20 cellular contexts compared by ENCODE assay signal in the genomic region with DNA sequence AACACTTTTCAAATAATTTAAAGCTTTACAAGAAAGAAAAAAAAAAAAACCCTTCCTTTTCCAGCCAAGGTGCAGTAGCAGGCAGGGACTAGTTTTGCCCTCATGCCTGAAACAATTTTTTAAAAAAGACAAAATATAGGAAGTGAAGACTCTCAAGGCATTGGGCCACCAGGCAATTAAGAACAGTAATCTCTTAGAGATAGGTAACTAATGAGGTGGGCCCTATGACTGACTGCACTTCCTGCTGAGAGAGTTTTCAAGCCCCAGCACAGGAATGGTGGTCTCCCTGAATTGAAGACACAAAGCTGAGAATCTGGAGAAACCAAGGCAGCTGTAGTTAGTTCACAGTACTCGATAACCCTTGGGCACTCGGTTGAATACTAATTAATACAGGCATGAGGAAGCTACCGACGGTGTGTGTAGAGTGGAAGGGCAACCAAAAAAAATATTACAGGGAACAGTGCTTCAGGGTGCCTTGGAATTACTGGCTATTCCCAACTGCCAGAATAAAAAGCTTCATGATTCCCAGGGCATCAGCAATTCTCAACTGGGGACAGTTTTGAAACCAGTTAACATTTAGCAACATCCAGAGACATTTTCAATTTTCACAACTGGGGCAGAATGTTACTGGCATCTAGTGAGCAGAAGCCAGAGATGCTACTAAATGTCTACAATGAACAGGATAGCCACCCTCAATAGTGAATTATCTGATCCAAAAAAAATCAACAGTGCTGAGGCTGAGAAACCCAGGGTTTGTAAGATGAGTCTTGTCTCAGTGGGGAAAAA. TPM values are rescaled to one million over a fixed set of nuclear protein-coding genes. Genes with fewer than 3 reads are reported as not detected.
DNase-seq lines count a peak whose midpoint lies in the region; ATAC-seq and TF ChIP-seq lines count a peak whose summit lies in the region.
"Had no signal": no experiment of that assay in that cellular context is flagged by ENCODE, and none has a peak within 500 bp of the region (broad histone marks: within the 10 kb centered on the region; RNA-seq: fewer than 3 reads in every experiment).

No MANE protein-coding gene starts in this region.

- intact Hi-C loops in CD4-positive, alpha-beta memory T cell (cut with micrococcal nuclease) = no loop called here
- intact Hi-C loops in heart right ventricle (cut with DNase I) = loop anchor here in 6 of 10 donors (2.0 to 5.0 kb wide), 5 partner anchors 35 to 227 kb away; partner anchors contain the start of gene PLN (in 2 of the 6)
- intact Hi-C loops in gastrocnemius medialis (cut with DNase I; ENCODE audit: low total_unique reads) = loop anchor here (2.0 kb wide), 1 partner anchor 69 kb away; no protein-coding TSS in a partner anchor

- CTCF ChIA-PET in CD4-positive, alpha-beta memory T cell (lab: Charles Lee; ENCODE audit: partially characterized antibody) = interaction anchor here (0.8 to 1.5 kb wide), 6 partner anchors 9 to 451 kb away, joined by 3 to 5 read pairs (median 3); no protein-coding TSS in a partner anchor

- H3K18ac ChIP-seq in trophoblast cell (ENCODE audit: low read length) = no peak overlapping the region

- H3K4me2 ChIP-seq in trophoblast cell (ENCODE audit: low read length) = no peak overlapping the region

- no peak overlapping the region for H2BK12ac ChIP-seq in trophoblast cell (ENCODE audit: low read length)

- no peak overlapping the region for H3K4ac ChIP-seq in trophoblast cell (ENCODE audit: low read depth, low read length)

- H3K36me3 ChIP-seq in CD4-positive, alpha-beta memory T cell (ENCODE audit: insufficient read depth, low read length) = no peaks in the 10 kb centered on the region
- peaks cover 0 to 10% (median 0%) of the 10 kb centered on the region in 9 donors for H3K36me3 ChIP-seq in heart right ventricle
- H3K36me3 ChIP-seq in gastrocnemius medialis = no peaks in the 10 kb centered on the region
- H3K36me3 ChIP-seq in trophoblast cell (ENCODE audit: control insufficient read depth in 1 of 2, insufficient read depth in 2 of 2, low read length in 2 of 2) = no peaks in the 10 kb centered on the region
- H3K36me3 ChIP-seq: pancreas, sigmoid colon, suprapubic skin had no signal

- no peak for TF ChIP-seq POLR2A in gastrocnemius medialis (IDR thresholded peaks at IDR 0.05)

- in situ Hi-C loops in gastrocnemius medialis (cut with MboI; ENCODE audit: low sequenced_read_pairs in 4 of 4) = loop anchor here in 1 of 4 donors (25.0 kb wide), 1 partner anchor 225 kb away; no protein-coding TSS in a partner anchor

- H3K9ac ChIP-seq in trophoblast cell (ENCODE audit: low read length) = no peak overlapping the region

- no peaks in the 10 kb centered on the region for H3K27me3 Mint-ChIP-seq in CD4-positive, alpha-beta memory T cell
- H3K27me3 Mint-ChIP-seq: activated CD4-positive, alpha-beta T cell treated with anti-CD3 and anti-CD28 coated beads, Interleukin-2, amount 10 ng/mL, durations not matched to agents 24 days and 14 days; dendritic cell treated with granulocyte-macrophage colony-stimulating factor and Interleukin-4, amounts not matched to agents 40 ng/mL and 50 ng/mL, for 4 days; naive B cell had no signal

- no peaks in the 10 kb centered on the region for H3K9me3 ChIP-seq in CD4-positive, alpha-beta memory T cell (ENCODE audit: control insufficient read depth in 1 of 2, low read length in 2 of 2)
- peaks cover 0 to 6% (median 0%) of the 10 kb centered on the region in 11 donors for H3K9me3 ChIP-seq in heart right ventricle
- no peaks in the 10 kb centered on the region for H3K9me3 ChIP-seq in gastrocnemius medialis
- no peaks in the 10 kb centered on the region for H3K9me3 ChIP-seq in trophoblast cell (ENCODE audit: insufficient read depth, low read depth, low read length)
- H3K9me3 ChIP-seq: pancreas, sigmoid colon, suprapubic skin had no signal

- H3K79me1 ChIP-seq in trophoblast cell (ENCODE audit: low read length) = no peaks in the 10 kb centered on the region

- H2BK120ac ChIP-seq in trophoblast cell (ENCODE audit: insufficient read depth, low read length, poor library complexity) = no peak overlapping the region

- no peak overlapping the region for H3K4me3 Mint-ChIP-seq in CD4-positive, alpha-beta memory T cell
- H3K4me3 Mint-ChIP-seq: activated CD4-positive, alpha-beta T cell treated with anti-CD3 and anti-CD28 coated beads, Interleukin-2, amount 10 ng/mL, durations not matched to agents 24 days and 14 days; dendritic cell treated with granulocyte-macrophage colony-stimulating factor and Interleukin-4, amounts not matched to agents 40 ng/mL and 50 ng/mL, for 4 days; naive B cell had no signal

- peaks cover 0 to 2% (median 0%) of the 10 kb centered on the region in 8 donors for H3K9me3 Mint-ChIP-seq in CD4-positive, alpha-beta memory T cell
- H3K9me3 Mint-ChIP-seq: activated CD4-positive, alpha-beta T cell treated with anti-CD3 and anti-CD28 coated beads, Interleukin-2, amount 10 ng/mL, durations not matched to agents 24 days and 14 days; dendritic cell treated with granulocyte-macrophage colony-stimulating factor and Interleukin-4, amounts not matched to agents 40 ng/mL and 50 ng/mL, for 4 days had no signal

- no peak overlapping the region for H4K8ac ChIP-seq in trophoblast cell (ENCODE audit: low read depth, low read length)

- no peak overlapping the region for H3K23ac ChIP-seq in trophoblast cell (ENCODE audit: low read length)

- H3K27ac ChIP-seq in CD4-positive, alpha-beta memory T cell (ENCODE audit: low read depth, low read length) = no peak overlapping the region
- H3K27ac ChIP-seq in heart right ventricle (peak overlapping the region; percentile 30 to 83 (median 78)), gastrocnemius medialis (peak overlapping the region; percentile 71 to 82 (median 76)), trophoblast cell (ENCODE audit: low read depth, low read length) (no peak overlapping the region)
- H3K27ac ChIP-seq: pancreas, sigmoid colon, suprapubic skin had no signal

- 54 to 67% methylated on average over 4 of the region's 4 CpGs for WGBS in heart right ventricle, 2 donors
- WGBS in trophoblast cell (ENCODE audit: extremely low coverage, insufficient coverage, insufficient read length) = no CpG with 5 or more reads among the region's 4 CpGs

- no peak overlapping the region for H4K12ac ChIP-seq in trophoblast cell (ENCODE audit: low read depth, low read length)

- no peak for TF ChIP-seq CTCF in heart right ventricle (IDR thresholded peaks at IDR 0.05)
- no peak for TF ChIP-seq CTCF in gastrocnemius medialis (IDR thresholded peaks at IDR 0.05 in 4 of 5, conservative IDR thresholded peaks at IDR 0.05 in 1 of 5)

- no peaks in the 10 kb centered on the region for H3K27me3 ChIP-seq in CD4-positive, alpha-beta memory T cell (ENCODE audit: insufficient read depth, low read length)
- H3K27me3 ChIP-seq in heart right ventricle = no peaks in the 10 kb centered on the region
- no peaks in the 10 kb centered on the region for H3K27me3 ChIP-seq in gastrocnemius medialis
- no peaks in the 10 kb centered on the region for H3K27me3 ChIP-seq in trophoblast cell (ENCODE audit: insufficient read depth, low read length)
- H3K27me3 ChIP-seq: pancreas, sigmoid colon, suprapubic skin had no signal

- no peak overlapping the region for H3K4me3 ChIP-seq in CD4-positive, alpha-beta memory T cell (ENCODE audit: low read length in 2 of 2)
- H3K4me3 ChIP-seq in heart right ventricle (peak overlapping the region in 5 of 10 donors; percentile 1 to 19 (median 5)), gastrocnemius medialis (peak overlapping the region in 1 of 4 donors; percentile 4), trophoblast cell (ENCODE audit: low read depth, low read length) (no peak overlapping the region)
- H3K4me3 ChIP-seq: pancreas, sigmoid colon, suprapubic skin had no signal

- no peak overlapping the region for H2AFZ ChIP-seq in trophoblast cell (ENCODE audit: insufficient read depth, low read length, poor library complexity)

- peak; percentile 69 for ATAC-seq in GM18511 (IDR thresholded peaks at IDR 0.05; ENCODE audit: unreplicated experiment)
- ATAC-seq in heart right ventricle = peak in 2 of 8 donors; percentile 22 to 45
- peak in 1 of 2 donors; percentile 69 for ATAC-seq in gastrocnemius medialis
- ATAC-seq: pancreas had no signal

- no peak overlapping the region for H3K14ac ChIP-seq in trophoblast cell (ENCODE audit: low read length)

- POLR2A ChIA-PET in CD4-positive, alpha-beta memory T cell (lab: Charles Lee; ENCODE audit: partially characterized antibody) = no interaction called here

- H2AK5ac ChIP-seq in trophoblast cell (ENCODE audit: low read length) = no peak overlapping the region

- H3K4me1 Mint-ChIP-seq in CD4-positive, alpha-beta memory T cell = peaks cover 30 to 49% (median 38%) of the 10 kb centered on the region in 4 donors

- H3K79me2 ChIP-seq in trophoblast cell (ENCODE audit: control insufficient read depth, insufficient read depth, low read length, poor library complexity) = no peaks in the 10 kb centered on the region

- peak overlapping the region in 6 of 7 donors; percentile 33 to 85 (median 72) for H3K27ac Mint-ChIP-seq in CD4-positive, alpha-beta memory T cell
- H3K27ac Mint-ChIP-seq: activated CD4-positive, alpha-beta T cell treated with anti-CD3 and anti-CD28 coated beads, Interleukin-2, amount 10 ng/mL, durations not matched to agents 24 days and 14 days; dendritic cell treated with granulocyte-macrophage colony-stimulating factor and Interleukin-4, amounts not matched to agents 40 ng/mL and 50 ng/mL, for 4 days had no signal

- no peak for DNase-seq in CD4-positive, alpha-beta memory T cell
- DNase-seq in heart right ventricle (no peak), gastrocnemius medialis (no peak), trophoblast cell (no peak), pons (ENCODE audit: low spot score) (no peak), NCI-H187 (lab: John Stamatoyannopoulos, UW) (no peak)
- DNase-seq: activated CD4-positive, alpha-beta T cell treated with anti-CD3 and anti-CD28 coated beads, Interleukin-2, amount 10 ng/mL, durations not matched to agents 24 days and 14 days; DMS53; GDM1; MV-4-11; naive B cell; NCI-H2029 treated with DMSO at 0.1 percent for 48 hours; NCI-H345; pancreas; sigmoid colon; stimulated activated CD8-positive, alpha-beta memory T cell treated with anti-CD3 and anti-CD28 coated beads, Interleukin-4, amount 100 ng/mL, for 48 hours; T-helper 1 cell had no signal

- no peaks in the 10 kb centered on the region for H3K4me1 ChIP-seq in CD4-positive, alpha-beta memory T cell (ENCODE audit: insufficient read depth, low read length)
- H3K4me1 ChIP-seq in heart right ventricle = peaks cover 0 to 49% (median 16%) of the 10 kb centered on the region in 9 donors
- H3K4me1 ChIP-seq in gastrocnemius medialis = peaks cover 51 to 73% of the 10 kb centered on the region in 2 donors
- no peaks in the 10 kb centered on the region for H3K4me1 ChIP-seq in trophoblast cell (ENCODE audit: control insufficient read depth in 1 of 2, insufficient read depth in 2 of 2, low read length in 2 of 2)
- H3K4me1 ChIP-seq: suprapubic skin had no signal

- H2BK5ac ChIP-seq in trophoblast cell (ENCODE audit: low read depth, low read length, poor library complexity) = no peak overlapping the region

- H3K36me3 Mint-ChIP-seq in CD4-positive, alpha-beta memory T cell = peaks cover 14 to 23% of the 10 kb centered on the region in 2 donors

- no peak overlapping the region for H4K91ac ChIP-seq in trophoblast cell (ENCODE audit: low read depth, low read length)

RNA-seq across cellular contexts. Expression of gene PLN, which starts 36.0 kb away (rescaled TPM):
- not detected for total RNA-seq in CD4-positive, alpha-beta memory T cell
- polyA plus RNA-seq in CD4-positive, alpha-beta memory T cell = under 1 TPM in 1 of 2 donors, not detected in 1; 0.09 TPM
- total RNA-seq in heart right ventricle (1,000 to 10,000 TPM; 1,787 to 3,094 (median 2,650) TPM), gastrocnemius medialis (100 to 1,000 TPM in 3 of 4 donors, 10 to 100 TPM in 1; 49.6 to 278 (median 202) TPM)
- polyA plus RNA-seq in heart right ventricle = 100 to 1,000 TPM; 764 to 848 TPM
- polyA plus RNA-seq in trophoblast cell (2013) = 0.21 and 0.24 TPM in 2 replicates
- total RNA-seq: activated CD4-positive, alpha-beta T cell treated with anti-CD3 and anti-CD28 coated beads, Interleukin-2, amount 10 ng/mL, durations not matched to agents 24 days and 14 days had no signal

Comparison
In these comparisons a context has a peak if more than half of its experiments do, and no peak if none do; other contexts are left out.
1. H3K27ac ChIP-seq: peak in heart right ventricle (10 of 10) and gastrocnemius medialis (4 of 4); none in CD4-positive, alpha-beta memory T cell (single experiment) and trophoblast cell (single experiment).
2. RNA of gene PLN, which starts 36.0 kb away (total RNA-seq): 1,787 to 3,094 TPM in heart right ventricle and 49.6 to 278 TPM in gastrocnemius medialis; not detected in CD4-positive, alpha-beta memory T cell; every median in the first group is over 10 times any median in the second.